ENCODE assay signal across 8 cellular contexts in genomic region chr17:8359769-8360168, GRCh38. TPM values are rescaled to one million over a fixed set of nuclear protein-coding genes. Genes with fewer than 3 reads are reported as not detected.
DNase-seq lines count a peak whose midpoint lies in the region; ATAC-seq and TF ChIP-seq lines count a peak whose summit lies in the region.

No MANE protein-coding gene starts in this region.

- DNase-seq in ELR (ENCODE audit: low read depth) (peak; percentile 89), SHP77 (lab: John Stamatoyannopoulos, UW) (peak; percentile 69 to 74), foreskin keratinocyte (peak; percentile 80 to 89), pons (ENCODE audit: low spot score) (peak; percentile 40)
- no peak for DNase-seq in activated CD4-positive, CD25-positive, alpha-beta regulatory T cell treated with anti-CD3 and anti-CD28 coated beads, Interleukin-2, amount 50 U/mL, for 72 hours
- DNase-seq in effector CD4-positive, alpha-beta T cell: no peak

- peak overlapping the region; percentile 37 for H3K27ac ChIP-seq in foreskin keratinocyte

- TF ChIP-seq CTCF in foreskin keratinocyte (conservative IDR thresholded peaks at IDR 0.05): no peak

- H3K27me3 ChIP-seq in foreskin keratinocyte: no peaks in the 10 kb centered on the region

- H3K4me1 ChIP-seq in foreskin keratinocyte: peaks cover 7% of the 10 kb centered on the region

- ATAC-seq in foreskin keratinocyte (peak; percentile 98), HG03196 (IDR thresholded peaks at IDR 0.05; ENCODE audit: unreplicated experiment) (no peak), GM18870 (IDR thresholded peaks at IDR 0.05; ENCODE audit: unreplicated experiment) (no peak)

RNA-seq across cellular contexts. Expression of gene ODF4, which starts 20.1 kb away (rescaled TPM):
- total RNA-seq in foreskin keratinocyte: not detected in 2 replicates
- polyA plus RNA-seq in foreskin keratinocyte: not detected in 2 replicates

RNA-seq across cellular contexts. Expression of gene RPL26, which starts 23.2 kb away (rescaled TPM):
- 2,517 and 2,669 TPM in 2 replicates for total RNA-seq in foreskin keratinocyte
- 3,931 and 3,982 TPM in 2 replicates for polyA plus RNA-seq in foreskin keratinocyte

RNA-seq across cellular contexts. Expression of gene RNF222, which starts 37.9 kb away (rescaled TPM):
- total RNA-seq in foreskin keratinocyte: 0.07 TPM in 1 of 2 replicates, not detected in the other
- polyA plus RNA-seq in foreskin keratinocyte: 0.03 and 0.06 TPM in 2 replicates

RNA-seq across cellular contexts. Expression of gene ARHGEF15, which starts 49.7 kb away (rescaled TPM):
- not detected in 2 replicates for total RNA-seq in foreskin keratinocyte
- polyA plus RNA-seq in foreskin keratinocyte: not detected in 2 replicates

Comparison
In these comparisons a context has a peak if more than half of its experiments do, and no peak if none do; other contexts are left out.
1. DNase-seq: peak in ELR (single experiment), SHP77 (2 of 2), foreskin keratinocyte (2 of 2) and pons (single experiment); none in activated CD4-positive, CD25-positive, alpha-beta regulatory T cell treated with anti-CD3 and anti-CD28 coated beads, Interleukin-2, amount 50 U/mL, for 72 hours (single experiment) and effector CD4-positive, alpha-beta T cell (single experiment).